In the genomic region with DNA sequence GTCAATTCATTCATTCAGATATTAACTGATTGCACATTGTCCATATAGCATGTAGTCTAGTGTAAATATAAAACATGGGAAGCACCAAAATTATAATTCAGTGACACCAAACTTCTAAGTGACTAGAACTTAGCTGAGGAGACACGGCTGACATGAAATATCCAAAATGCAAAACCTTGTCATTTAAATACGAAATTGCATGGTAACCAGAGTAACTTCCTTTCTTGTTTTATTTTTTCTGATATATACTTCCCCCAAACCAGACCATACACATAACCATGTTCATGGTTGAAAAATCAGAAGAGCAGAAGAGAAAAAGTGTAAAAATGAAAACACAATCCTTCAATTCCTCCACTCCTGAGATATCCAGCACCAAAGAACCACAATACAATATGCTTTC, we compare ENCODE assay signal across 1 cellular context.
TF ChIP-seq lines count a peak whose summit lies in the region.

No MANE protein-coding gene starts in this region.

TF ChIP-seq in GM12878, 131 proteins besides CTCF, POLR2A, EP300 and RAD21:
- TF ChIP-seq, protein P1, sequence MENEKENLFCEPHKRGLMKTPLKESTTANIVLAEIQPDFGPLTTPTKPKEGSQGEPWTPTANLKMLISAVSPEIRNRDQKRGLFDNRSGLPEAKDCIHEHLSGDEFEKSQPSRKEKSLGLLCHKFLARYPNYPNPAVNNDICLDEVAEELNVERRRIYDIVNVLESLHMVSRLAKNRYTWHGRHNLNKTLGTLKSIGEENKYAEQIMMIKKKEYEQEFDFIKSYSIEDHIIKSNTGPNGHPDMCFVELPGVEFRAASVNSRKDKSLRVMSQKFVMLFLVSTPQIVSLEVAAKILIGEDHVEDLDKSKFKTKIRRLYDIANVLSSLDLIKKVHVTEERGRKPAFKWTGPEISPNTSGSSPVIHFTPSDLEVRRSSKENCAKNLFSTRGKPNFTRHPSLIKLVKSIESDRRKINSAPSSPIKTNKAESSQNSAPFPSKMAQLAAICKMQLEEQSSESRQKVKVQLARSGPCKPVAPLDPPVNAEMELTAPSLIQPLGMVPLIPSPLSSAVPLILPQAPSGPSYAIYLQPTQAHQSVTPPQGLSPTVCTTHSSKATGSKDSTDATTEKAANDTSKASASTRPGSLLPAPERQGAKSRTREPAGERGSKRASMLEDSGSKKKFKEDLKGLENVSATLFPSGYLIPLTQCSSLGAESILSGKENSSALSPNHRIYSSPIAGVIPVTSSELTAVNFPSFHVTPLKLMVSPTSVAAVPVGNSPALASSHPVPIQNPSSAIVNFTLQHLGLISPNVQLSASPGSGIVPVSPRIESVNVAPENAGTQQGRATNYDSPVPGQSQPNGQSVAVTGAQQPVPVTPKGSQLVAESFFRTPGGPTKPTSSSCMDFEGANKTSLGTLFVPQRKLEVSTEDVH (IDR thresholded peaks at IDR 0.05; ENCODE audit: low read depth, partially characterized antibody), result no peak
- TF ChIP-seq, protein P2, sequence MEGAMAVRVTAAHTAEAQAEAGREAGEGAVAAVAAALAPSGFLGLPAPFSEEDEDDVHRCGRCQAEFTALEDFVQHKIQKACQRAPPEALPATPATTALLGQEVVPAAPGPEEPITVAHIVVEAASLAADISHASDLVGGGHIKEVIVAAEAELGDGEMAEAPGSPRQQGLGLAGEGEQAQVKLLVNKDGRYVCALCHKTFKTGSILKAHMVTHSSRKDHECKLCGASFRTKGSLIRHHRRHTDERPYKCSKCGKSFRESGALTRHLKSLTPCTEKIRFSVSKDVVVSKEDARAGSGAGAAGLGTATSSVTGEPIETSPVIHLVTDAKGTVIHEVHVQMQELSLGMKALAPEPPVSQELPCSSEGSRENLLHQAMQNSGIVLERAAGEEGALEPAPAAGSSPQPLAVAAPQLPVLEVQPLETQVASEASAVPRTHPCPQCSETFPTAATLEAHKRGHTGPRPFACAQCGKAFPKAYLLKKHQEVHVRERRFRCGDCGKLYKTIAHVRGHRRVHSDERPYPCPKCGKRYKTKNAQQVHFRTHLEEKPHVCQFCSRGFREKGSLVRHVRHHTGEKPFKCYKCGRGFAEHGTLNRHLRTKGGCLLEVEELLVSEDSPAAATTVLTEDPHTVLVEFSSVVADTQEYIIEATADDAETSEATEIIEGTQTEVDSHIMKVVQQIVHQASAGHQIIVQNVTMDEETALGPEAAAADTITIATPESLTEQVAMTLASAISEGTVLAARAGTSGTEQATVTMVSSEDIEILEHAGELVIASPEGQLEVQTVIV (IDR thresholded peaks at IDR 0.05; ENCODE audit: borderline replicate concordance, partially characterized antibody), result no peak
- TF ChIP-seq CREB1 (IDR thresholded peaks at IDR 0.05; ENCODE audit: low read depth), result no peak
- no peak for TF ChIP-seq CBX3 (IDR thresholded peaks at IDR 0.05; ENCODE audit: borderline replicate concordance, low read depth)
- TF ChIP-seq, protein P3, sequence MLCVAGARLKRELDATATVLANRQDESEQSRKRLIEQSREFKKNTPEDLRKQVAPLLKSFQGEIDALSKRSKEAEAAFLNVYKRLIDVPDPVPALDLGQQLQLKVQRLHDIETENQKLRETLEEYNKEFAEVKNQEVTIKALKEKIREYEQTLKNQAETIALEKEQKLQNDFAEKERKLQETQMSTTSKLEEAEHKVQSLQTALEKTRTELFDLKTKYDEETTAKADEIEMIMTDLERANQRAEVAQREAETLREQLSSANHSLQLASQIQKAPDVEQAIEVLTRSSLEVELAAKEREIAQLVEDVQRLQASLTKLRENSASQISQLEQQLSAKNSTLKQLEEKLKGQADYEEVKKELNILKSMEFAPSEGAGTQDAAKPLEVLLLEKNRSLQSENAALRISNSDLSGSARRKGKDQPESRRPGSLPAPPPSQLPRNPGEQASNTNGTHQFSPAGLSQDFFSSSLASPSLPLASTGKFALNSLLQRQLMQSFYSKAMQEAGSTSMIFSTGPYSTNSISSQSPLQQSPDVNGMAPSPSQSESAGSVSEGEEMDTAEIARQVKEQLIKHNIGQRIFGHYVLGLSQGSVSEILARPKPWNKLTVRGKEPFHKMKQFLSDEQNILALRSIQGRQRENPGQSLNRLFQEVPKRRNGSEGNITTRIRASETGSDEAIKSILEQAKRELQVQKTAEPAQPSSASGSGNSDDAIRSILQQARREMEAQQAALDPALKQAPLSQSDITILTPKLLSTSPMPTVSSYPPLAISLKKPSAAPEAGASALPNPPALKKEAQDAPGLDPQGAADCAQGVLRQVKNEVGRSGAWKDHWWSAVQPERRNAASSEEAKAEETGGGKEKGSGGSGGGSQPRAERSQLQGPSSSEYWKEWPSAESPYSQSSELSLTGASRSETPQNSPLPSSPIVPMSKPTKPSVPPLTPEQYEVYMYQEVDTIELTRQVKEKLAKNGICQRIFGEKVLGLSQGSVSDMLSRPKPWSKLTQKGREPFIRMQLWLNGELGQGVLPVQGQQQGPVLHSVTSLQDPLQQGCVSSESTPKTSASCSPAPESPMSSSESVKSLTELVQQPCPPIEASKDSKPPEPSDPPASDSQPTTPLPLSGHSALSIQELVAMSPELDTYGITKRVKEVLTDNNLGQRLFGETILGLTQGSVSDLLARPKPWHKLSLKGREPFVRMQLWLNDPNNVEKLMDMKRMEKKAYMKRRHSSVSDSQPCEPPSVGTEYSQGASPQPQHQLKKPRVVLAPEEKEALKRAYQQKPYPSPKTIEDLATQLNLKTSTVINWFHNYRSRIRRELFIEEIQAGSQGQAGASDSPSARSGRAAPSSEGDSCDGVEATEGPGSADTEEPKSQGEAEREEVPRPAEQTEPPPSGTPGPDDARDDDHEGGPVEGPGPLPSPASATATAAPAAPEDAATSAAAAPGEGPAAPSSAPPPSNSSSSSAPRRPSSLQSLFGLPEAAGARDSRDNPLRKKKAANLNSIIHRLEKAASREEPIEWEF (IDR thresholded peaks at IDR 0.05; ENCODE audit: insufficient replicate concordance, low read depth, low read length), result no peak
- no peak for TF ChIP-seq TBL1XR1 (IDR thresholded peaks at IDR 0.05; ENCODE audit: low read depth, low read length)
- no peak for TF ChIP-seq HDGF (IDR thresholded peaks at IDR 0.05)
- TF ChIP-seq TCF12 (IDR thresholded peaks at IDR 0.05; ENCODE audit: low read depth, low read length), result no peak
- TF ChIP-seq, protein P4, sequence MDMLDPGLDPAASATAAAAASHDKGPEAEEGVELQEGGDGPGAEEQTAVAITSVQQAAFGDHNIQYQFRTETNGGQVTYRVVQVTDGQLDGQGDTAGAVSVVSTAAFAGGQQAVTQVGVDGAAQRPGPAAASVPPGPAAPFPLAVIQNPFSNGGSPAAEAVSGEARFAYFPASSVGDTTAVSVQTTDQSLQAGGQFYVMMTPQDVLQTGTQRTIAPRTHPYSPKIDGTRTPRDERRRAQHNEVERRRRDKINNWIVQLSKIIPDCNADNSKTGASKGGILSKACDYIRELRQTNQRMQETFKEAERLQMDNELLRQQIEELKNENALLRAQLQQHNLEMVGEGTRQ (IDR thresholded peaks at IDR 0.05; ENCODE audit: borderline replicate concordance, low read depth, low read length), result no peak
- no peak for TF ChIP-seq JUNB (IDR thresholded peaks at IDR 0.05)
